8 cellular contexts compared by ENCODE assay signal in the genomic region with DNA sequence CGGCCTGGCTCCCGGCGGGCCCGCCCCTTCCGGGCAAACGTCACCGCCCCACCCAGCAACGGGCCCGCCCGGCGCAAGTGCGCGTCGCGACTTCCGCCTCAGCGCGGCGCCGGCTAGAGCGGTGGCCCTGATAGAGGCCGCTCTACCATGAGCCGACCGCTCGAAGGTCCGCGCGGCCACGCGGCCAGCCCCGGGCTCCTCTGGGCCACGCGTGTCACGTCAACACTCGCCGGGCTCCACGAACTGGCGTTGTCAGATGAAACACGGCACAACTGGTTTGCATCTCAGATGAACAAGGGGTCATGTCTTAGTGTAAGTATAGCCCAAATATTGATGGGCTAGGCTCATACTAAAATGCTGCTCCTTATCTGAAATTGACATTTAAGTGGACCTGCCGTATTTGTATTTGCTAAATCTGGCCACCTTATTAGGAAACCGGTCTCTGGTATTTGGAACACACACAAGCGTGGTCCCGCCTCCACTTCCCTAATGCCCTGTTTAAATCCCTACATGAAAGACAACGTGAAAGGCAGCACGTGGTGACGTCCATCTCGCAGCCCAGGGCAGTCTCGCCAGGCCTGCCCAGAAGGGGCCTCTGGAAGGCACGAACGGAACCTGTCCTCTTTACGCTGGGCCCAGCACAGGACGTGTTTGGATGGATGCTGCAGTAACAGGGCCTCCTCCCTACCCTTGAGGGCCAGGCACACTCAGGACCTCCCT. TPM values are rescaled to one million over a fixed set of nuclear protein-coding genes. Genes with fewer than 3 reads are reported as not detected.
A peak's percentile ranks its signal among the peaks of the same experiment; 100 is the strongest.
DNase-seq lines count a peak whose midpoint lies in the region; ATAC-seq and TF ChIP-seq lines count a peak whose summit lies in the region.

A gene (minus strand): TSS at position 31 of the 720 bp plus-strand sequence.

- peak; percentile 91 for ATAC-seq in GM19023 (IDR thresholded peaks at IDR 0.05; ENCODE audit: unreplicated experiment)
- ATAC-seq in HG03354 (IDR thresholded peaks at IDR 0.05; ENCODE audit: poor library complexity, severe bottlenecking, unreplicated experiment): peak; percentile 81
- peak; percentile 92 for ATAC-seq in activated CD8-positive, alpha-beta T cell treated with anti-CD3 and anti-CD28 coated beads, Interleukin-2, amount 10 ng/mL, durations not matched to agents 7 days and 5 days
- peak; percentile 97 for ATAC-seq in memory B cell (ENCODE audit: low read depth)

- peak within 1 kb of the TSS; percentile 90 for H3K27ac Mint-ChIP-seq in activated CD8-positive, alpha-beta T cell treated with anti-CD3 and anti-CD28 coated beads, Interleukin-2, amount 10 ng/mL, durations not matched to agents 7 days and 5 days
- H3K27ac Mint-ChIP-seq in memory B cell: peak within 1 kb of the TSS; percentile 92

- DNase-seq in AG09309 (ENCODE audit: low read depth) (peak; percentile 41), NCI-H748 (lab: John Stamatoyannopoulos, UW; ENCODE audit: unreplicated experiment) (peak; percentile 87), memory B cell (ENCODE audit: low spot score in 2 of 2) (peak; percentile 69 to 77)
- DNase-seq in activated CD8-positive, alpha-beta T cell treated with anti-CD3 and anti-CD28 coated beads, Interleukin-2, amount 10 ng/mL, durations not matched to agents 7 days and 5 days: peak; percentile 83
- DNase-seq in effector memory CD4-positive, alpha-beta T cell: peak; percentile 59 to 75 (median 63)
- peak; percentile 58 to 75 (median 65) for DNase-seq in stimulated activated CD4-positive, alpha-beta T cell treated with anti-CD3 and anti-CD28 coated beads, TNF-alpha, amount 100 ng/mL, for 48 hours (ENCODE audit: low read depth in 3 of 3)

- H3K9me3 ChIP-seq in effector memory CD4-positive, alpha-beta T cell (ENCODE audit: control insufficient read depth, low read length): no peaks in the 10 kb centered on the region

- H3K4me3 ChIP-seq in AG09309 (ENCODE audit: control insufficient read depth, low read depth, low read length): peak within 1 kb of the TSS; percentile 66
- H3K4me3 ChIP-seq in effector memory CD4-positive, alpha-beta T cell (ENCODE audit: insufficient read depth, low read depth, low read length, poor library complexity, severe bottlenecking): peak within 1 kb of the TSS; percentile 69

- peak within 1 kb of the TSS; percentile 83 for H3K27ac ChIP-seq in effector memory CD4-positive, alpha-beta T cell (ENCODE audit: insufficient read depth, low read length, poor library complexity, severe bottlenecking)

- H3K4me3 Mint-ChIP-seq in activated CD8-positive, alpha-beta T cell treated with anti-CD3 and anti-CD28 coated beads, Interleukin-2, amount 10 ng/mL, durations not matched to agents 7 days and 5 days: peak within 1 kb of the TSS; percentile 84
- H3K4me3 Mint-ChIP-seq in memory B cell: peak within 1 kb of the TSS; percentile 91

- H3K36me3 Mint-ChIP-seq in activated CD8-positive, alpha-beta T cell treated with anti-CD3 and anti-CD28 coated beads, Interleukin-2, amount 10 ng/mL, durations not matched to agents 7 days and 5 days (ENCODE audit: low read depth): peaks cover 24% of the 10 kb centered on the region
- H3K36me3 Mint-ChIP-seq in memory B cell: no peaks in the 10 kb centered on the region

- no peak for TF ChIP-seq CTCF in AG09309 (IDR thresholded peaks at IDR 0.05; ENCODE audit: control insufficient read depth, insufficient read depth, low read depth, low read length, missing control alignments)

- CTCF ChIA-PET in activated CD8-positive, alpha-beta T cell treated with anti-CD3 and anti-CD28 coated beads, Interleukin-2, amount 10 ng/mL, durations not matched to agents 7 days and 5 days (lab: Charles Lee): no interaction called here

- H3K27me3 Mint-ChIP-seq in activated CD8-positive, alpha-beta T cell treated with anti-CD3 and anti-CD28 coated beads, Interleukin-2, amount 10 ng/mL, durations not matched to agents 7 days and 5 days (ENCODE audit: low read depth): no peaks in the 10 kb centered on the region
- no peaks in the 10 kb centered on the region for H3K27me3 Mint-ChIP-seq in memory B cell

- no peaks in the 10 kb centered on the region for H3K27me3 ChIP-seq in effector memory CD4-positive, alpha-beta T cell (replicated peaks; ENCODE audit: control insufficient read depth, insufficient read depth, low read length, poor library complexity, severe bottlenecking)

- H3K4me1 ChIP-seq in effector memory CD4-positive, alpha-beta T cell (ENCODE audit: control insufficient read depth, insufficient read depth, low read length, poor library complexity, severe bottlenecking): peaks cover 29% of the 10 kb centered on the region

- H3K4me1 Mint-ChIP-seq in activated CD8-positive, alpha-beta T cell treated with anti-CD3 and anti-CD28 coated beads, Interleukin-2, amount 10 ng/mL, durations not matched to agents 7 days and 5 days (ENCODE audit: low read depth): peaks cover 35% of the 10 kb centered on the region
- H3K4me1 Mint-ChIP-seq in memory B cell: peaks cover 32% of the 10 kb centered on the region

- no peaks in the 10 kb centered on the region for H3K9me3 Mint-ChIP-seq in activated CD8-positive, alpha-beta T cell treated with anti-CD3 and anti-CD28 coated beads, Interleukin-2, amount 10 ng/mL, durations not matched to agents 7 days and 5 days (ENCODE audit: insufficient read depth)
- no peaks in the 10 kb centered on the region for H3K9me3 Mint-ChIP-seq in memory B cell

- no peaks in the 10 kb centered on the region for H3K36me3 ChIP-seq in effector memory CD4-positive, alpha-beta T cell (ENCODE audit: control insufficient read depth, insufficient read depth, low read length)

- POLR2A ChIA-PET in activated CD8-positive, alpha-beta T cell treated with anti-CD3 and anti-CD28 coated beads, Interleukin-2, amount 10 ng/mL, durations not matched to agents 7 days and 5 days (lab: Charles Lee): interaction anchor here (1.2 kb wide), 1 partner anchor 17 kb away, joined by 4 read pairs; no protein-coding TSS in a partner anchor

RNA-seq across cellular contexts. Expression of the gene that starts here (rescaled TPM):
- 10 to 100 TPM; 75.1 to 75.9 TPM for total RNA-seq in activated CD8-positive, alpha-beta T cell treated with anti-CD3 and anti-CD28 coated beads, Interleukin-2, amount 10 ng/mL, durations not matched to agents 7 days and 5 days

Comparison
In these comparisons a context has a peak if more than half of its experiments do, and no peak if none do; other contexts are left out.
1. Peak in every context shown above with its lines: DNase-seq, ATAC-seq, H3K4me3 ChIP-seq and H3K27ac ChIP-seq.